8 cellular contexts compared by ENCODE assay signal in genomic region chr16:30697264-30698138, GRCh38. TPM values are rescaled to one million over a fixed set of nuclear protein-coding genes. Genes with fewer than 3 reads are reported as not detected.
DNase-seq lines count a peak whose midpoint lies in the region; ATAC-seq and TF ChIP-seq lines count a peak whose summit lies in the region.

No MANE protein-coding gene starts in this region.

- peaks cover 11 to 26% of the 10 kb centered on the region in 2 experiments; a peak in 2 of 3 replicates for H3K36me3 ChIP-seq in HEK293 (ENCODE audit: control insufficient read depth in 2 of 2, insufficient read depth in 1 of 2, low read length in 2 of 2)

- H3K9me3 ChIP-seq in HEK293 (ENCODE audit: control insufficient read depth, insufficient read depth, low read depth, low read length), result no peaks in the 10 kb centered on the region

- H3K27ac ChIP-seq in HEK293 (ENCODE audit: extremely low read depth, low read depth, low read length), result peak overlapping the region; percentile 100

- in situ Hi-C loops in astrocyte of the spinal cord (cut with HindIII; ENCODE audit: low sequenced_read_pairs), result no loop called here

- no peaks in the 10 kb centered on the region; the same call in 1 of the 2 replicates for H3K4me1 ChIP-seq in HEK293 (ENCODE audit: control insufficient read depth, insufficient read depth, low read length)

- H3K4me3 ChIP-seq in HEK293 (ENCODE audit: low read depth, low read length), result peak overlapping the region; percentile 98
- H3K4me3 ChIP-seq in astrocyte of the spinal cord (ENCODE audit: low read depth, low read length), result peak overlapping the region; percentile 96

- H3K36me3 Mint-ChIP-seq in activated T-cell treated with anti-CD3 and anti-CD28 coated beads, Interleukin-2, amount 50 U/mL, for 4 hours (ENCODE audit: insufficient read depth), result peaks cover 15% of the 10 kb centered on the region
- H3K36me3 Mint-ChIP-seq in stimulated activated effector memory CD8-positive, alpha-beta T cell treated with anti-CD3 and anti-CD28 coated beads, Interleukin-12 subunit alpha, Interleukin-12 subunit beta, amount 100 ng/mL, for 72 hours, result peaks cover 54% of the 10 kb centered on the region

- no peak for DNase-seq in activated T-cell treated with anti-CD3 and anti-CD28 coated beads, Interleukin-2, amount 50 U/mL, for 4 hours
- DNase-seq in activated T-cell treated with anti-CD3 and anti-CD28 coated beads for 4 hours (no peak), NCI-H146 treated with DMSO at 0.1 percent for 48 hours (lab: John Stamatoyannopoulos, UW; ENCODE audit: unreplicated experiment) (peak; percentile 97), astrocyte of the spinal cord (ENCODE audit: low read depth, low spot score) (no peak), iPS-NIHi7 (ENCODE audit: extremely low spot score) (peak; percentile 93), ureter (ENCODE audit: low spot score) (no peak)
- no peak for DNase-seq in stimulated activated effector memory CD8-positive, alpha-beta T cell treated with anti-CD3 and anti-CD28 coated beads, Interleukin-12 subunit alpha, Interleukin-12 subunit beta, amount 100 ng/mL, for 72 hours (ENCODE audit: low spot score in 2 of 2)

- H3K27ac Mint-ChIP-seq in stimulated activated effector memory CD8-positive, alpha-beta T cell treated with anti-CD3 and anti-CD28 coated beads, Interleukin-12 subunit alpha, Interleukin-12 subunit beta, amount 100 ng/mL, for 72 hours, result peak overlapping the region; percentile 100

- CTCF ChIA-PET in HEK293 (lab: Yijun Ruan, JAX), result interaction anchor here (0.6 to 5.8 kb wide), 17 partner anchors 9 to 273 kb away, joined by 3 to 43 read pairs (median 3); partner anchors contain the start of gene FBRS

- no peaks in the 10 kb centered on the region for H3K27me3 Mint-ChIP-seq in activated T-cell treated with anti-CD3 and anti-CD28 coated beads, Interleukin-2, amount 50 U/mL, for 4 hours (ENCODE audit: low read depth)

- H3K4me3 Mint-ChIP-seq in activated T-cell treated with anti-CD3 and anti-CD28 coated beads, Interleukin-2, amount 50 U/mL, for 4 hours, result peak overlapping the region; percentile 93
- H3K4me3 Mint-ChIP-seq in stimulated activated effector memory CD8-positive, alpha-beta T cell treated with anti-CD3 and anti-CD28 coated beads, Interleukin-12 subunit alpha, Interleukin-12 subunit beta, amount 100 ng/mL, for 72 hours, result peak overlapping the region; percentile 94

- H3K9me3 Mint-ChIP-seq in activated T-cell treated with anti-CD3 and anti-CD28 coated beads, Interleukin-2, amount 50 U/mL, for 4 hours, result no peaks in the 10 kb centered on the region
- no peaks in the 10 kb centered on the region for H3K9me3 Mint-ChIP-seq in stimulated activated effector memory CD8-positive, alpha-beta T cell treated with anti-CD3 and anti-CD28 coated beads, Interleukin-12 subunit alpha, Interleukin-12 subunit beta, amount 100 ng/mL, for 72 hours

- peaks cover 29% of the 10 kb centered on the region for H3K4me1 Mint-ChIP-seq in activated T-cell treated with anti-CD3 and anti-CD28 coated beads, Interleukin-2, amount 50 U/mL, for 4 hours (ENCODE audit: low read depth)
- peaks cover 41% of the 10 kb centered on the region for H3K4me1 Mint-ChIP-seq in stimulated activated effector memory CD8-positive, alpha-beta T cell treated with anti-CD3 and anti-CD28 coated beads, Interleukin-12 subunit alpha, Interleukin-12 subunit beta, amount 100 ng/mL, for 72 hours

- POLR2A ChIA-PET in HEK293 (lab: Yijun Ruan, JAX), result interaction anchor here (0.6 to 3.6 kb wide), 18 partner anchors 9 to 1002 kb away, joined by 3 to 29 read pairs (median 4); partner anchors contain the start of genes ALDOA, FBRS, PHKG2 and PRR14

- TF ChIP-seq CTCF in HEK293 (tag by site-specific recombination; IDR thresholded peaks at IDR 0.05) (no peak), astrocyte of the spinal cord (IDR thresholded peaks at IDR 0.05; ENCODE audit: low read depth, low read length) (no peak)

- ATAC-seq in activated T-cell treated with anti-CD3 and anti-CD28 coated beads, Interleukin-2, amount 50 U/mL, for 4 hours, result peak; percentile 88 to 89
- peak; percentile 92 for ATAC-seq in stimulated activated effector memory CD8-positive, alpha-beta T cell treated with anti-CD3 and anti-CD28 coated beads, Interleukin-12 subunit alpha, Interleukin-12 subunit beta, amount 100 ng/mL, for 72 hours

TF ChIP-seq in HEK293, 187 proteins besides CTCF, POLR2A, EP300 and RAD21 (continues in another document):
- TF ChIP-seq ZEB2 (tag by site-specific recombination; IDR thresholded peaks at IDR 0.05) (no peak), ZNF169 (tag by site-specific recombination; IDR thresholded peaks at IDR 0.05) (no peak), ZNF138 (tag by site-specific recombination; IDR thresholded peaks at IDR 0.05; ENCODE audit: borderline replicate concordance) (no peak), PRDM1 (tag by site-specific recombination; IDR thresholded peaks at IDR 0.05) (no peak), ZFP41 (tag by site-specific recombination; IDR thresholded peaks at IDR 0.05; ENCODE audit: borderline replicate concordance) (no peak), ZNF335 (tag by site-specific recombination; conservative IDR thresholded peaks at IDR 0.05) (peak; percentile 93), ZNF501 (tag by site-specific recombination; IDR thresholded peaks at IDR 0.05) (no peak), ZNF302 (tag by site-specific recombination; IDR thresholded peaks at IDR 0.05; ENCODE audit: low read depth) (no peak), ZBTB1 (tag by site-specific recombination; IDR thresholded peaks at IDR 0.05) (no peak), SCRT2 (tag by site-specific recombination; IDR thresholded peaks at IDR 0.05) (no peak), ZBTB21 (tag by site-specific recombination; IDR thresholded peaks at IDR 0.05) (no peak), ZNF701 (tag by site-specific recombination; IDR thresholded peaks at IDR 0.05) (no peak)
- TF ChIP-seq, protein P1, sequence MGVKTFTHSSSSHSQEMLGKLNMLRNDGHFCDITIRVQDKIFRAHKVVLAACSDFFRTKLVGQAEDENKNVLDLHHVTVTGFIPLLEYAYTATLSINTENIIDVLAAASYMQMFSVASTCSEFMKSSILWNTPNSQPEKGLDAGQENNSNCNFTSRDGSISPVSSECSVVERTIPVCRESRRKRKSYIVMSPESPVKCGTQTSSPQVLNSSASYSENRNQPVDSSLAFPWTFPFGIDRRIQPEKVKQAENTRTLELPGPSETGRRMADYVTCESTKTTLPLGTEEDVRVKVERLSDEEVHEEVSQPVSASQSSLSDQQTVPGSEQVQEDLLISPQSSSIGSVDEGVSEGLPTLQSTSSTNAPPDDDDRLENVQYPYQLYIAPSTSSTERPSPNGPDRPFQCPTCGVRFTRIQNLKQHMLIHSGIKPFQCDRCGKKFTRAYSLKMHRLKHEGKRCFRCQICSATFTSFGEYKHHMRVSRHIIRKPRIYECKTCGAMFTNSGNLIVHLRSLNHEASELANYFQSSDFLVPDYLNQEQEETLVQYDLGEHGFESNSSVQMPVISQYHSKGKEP (tag by site-specific recombination; IDR thresholded peaks at IDR 0.05), result peak; percentile 96
- TF ChIP-seq, protein P2, sequence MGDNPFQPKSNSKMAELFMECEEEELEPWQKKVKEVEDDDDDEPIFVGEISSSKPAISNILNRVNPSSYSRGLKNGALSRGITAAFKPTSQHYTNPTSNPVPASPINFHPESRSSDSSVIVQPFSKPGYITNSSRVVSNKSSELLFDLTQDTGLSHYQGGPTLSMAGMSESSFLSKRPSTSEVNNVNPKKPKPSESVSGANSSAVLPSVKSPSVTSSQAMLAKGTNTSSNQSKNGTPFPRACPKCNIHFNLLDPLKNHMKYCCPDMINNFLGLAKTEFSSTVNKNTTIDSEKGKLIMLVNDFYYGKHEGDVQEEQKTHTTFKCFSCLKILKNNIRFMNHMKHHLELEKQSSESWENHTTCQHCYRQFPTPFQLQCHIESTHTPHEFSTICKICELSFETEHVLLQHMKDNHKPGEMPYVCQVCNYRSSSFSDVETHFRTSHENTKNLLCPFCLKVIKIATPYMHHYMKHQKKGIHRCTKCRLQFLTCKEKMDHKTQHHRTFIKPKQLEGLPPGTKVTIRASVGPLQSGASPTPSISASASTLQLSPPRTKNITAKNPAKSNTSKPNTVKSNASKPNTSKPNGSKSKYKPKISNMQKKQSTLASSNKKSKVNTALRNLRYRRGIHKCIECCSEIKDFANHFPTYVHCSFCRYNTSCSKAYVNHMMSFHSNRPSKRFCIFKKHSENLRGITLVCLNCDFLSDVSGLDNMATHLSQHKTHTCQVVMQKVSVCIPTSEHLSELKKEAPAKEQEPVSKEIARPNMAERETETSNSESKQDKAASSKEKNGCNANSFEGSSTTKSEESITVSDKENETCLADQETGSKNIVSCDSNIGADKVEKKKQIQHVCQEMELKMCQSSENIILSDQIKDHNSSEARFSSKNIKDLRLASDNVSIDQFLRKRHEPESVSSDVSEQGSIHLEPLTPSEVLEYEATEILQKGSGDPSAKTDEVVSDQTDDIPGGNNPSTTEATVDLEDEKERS (tag by site-specific recombination; IDR thresholded peaks at IDR 0.05), result no peak
- TF ChIP-seq, protein P3, sequence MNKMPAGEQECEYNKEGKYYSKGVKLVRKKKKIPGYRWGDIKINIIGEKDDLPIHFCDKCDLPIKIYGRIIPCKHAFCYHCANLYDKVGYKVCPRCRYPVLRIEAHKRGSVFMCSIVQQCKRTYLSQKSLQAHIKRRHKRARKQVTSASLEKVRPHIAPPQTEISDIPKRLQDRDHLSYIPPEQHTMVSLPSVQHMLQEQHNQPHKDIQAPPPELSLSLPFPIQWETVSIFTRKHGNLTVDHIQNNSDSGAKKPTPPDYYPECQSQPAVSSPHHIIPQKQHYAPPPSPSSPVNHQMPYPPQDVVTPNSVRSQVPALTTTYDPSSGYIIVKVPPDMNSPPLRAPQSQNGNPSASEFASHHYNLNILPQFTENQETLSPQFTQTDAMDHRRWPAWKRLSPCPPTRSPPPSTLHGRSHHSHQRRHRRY (tag by site-specific recombination; IDR thresholded peaks at IDR 0.05), result no peak

RNA-seq across cellular contexts. Expression of gene SRCAP, which starts 1.5 kb away (rescaled TPM):
- total RNA-seq in activated T-cell treated with anti-CD3 and anti-CD28 coated beads, Interleukin-2, amount 50 U/mL, for 4 hours, result 100 to 1,000 TPM in 1 of 3 donors, 10 to 100 TPM in 2; 86.3 to 100 (median 96.5) TPM
- total RNA-seq in ureter, result 82.3 TPM

RNA-seq across cellular contexts. Expression of gene FBRS, which starts 39.3 kb away (rescaled TPM):
- 100 to 1,000 TPM; 132 to 158 (median 137) TPM for total RNA-seq in activated T-cell treated with anti-CD3 and anti-CD28 coated beads, Interleukin-2, amount 50 U/mL, for 4 hours
- 82.5 TPM for total RNA-seq in ureter

RNA-seq across cellular contexts. Expression of gene PRR14, which starts 46.7 kb away (rescaled TPM):
- total RNA-seq in activated T-cell treated with anti-CD3 and anti-CD28 coated beads, Interleukin-2, amount 50 U/mL, for 4 hours, result 10 to 100 TPM; 65.1 to 85.3 (median 71.0) TPM
- 37.8 TPM for total RNA-seq in ureter

RNA-seq across cellular contexts. Expression of gene PHKG2, which starts 50.7 kb away (rescaled TPM):
- total RNA-seq in activated T-cell treated with anti-CD3 and anti-CD28 coated beads, Interleukin-2, amount 50 U/mL, for 4 hours, result 10 to 100 TPM; 31.1 to 34.5 (median 31.9) TPM
- total RNA-seq in ureter, result 35.9 TPM

Comparison
In these comparisons a context has a peak if more than half of its experiments do, and no peak if none do; other contexts are left out.
1. DNase-seq: peak in NCI-H146 treated with DMSO at 0.1 percent for 48 hours (single experiment) and iPS-NIHi7 (single experiment); none in activated T-cell treated with anti-CD3 and anti-CD28 coated beads, Interleukin-2, amount 50 U/mL, for 4 hours (single experiment), activated T-cell treated with anti-CD3 and anti-CD28 coated beads for 4 hours (single experiment), astrocyte of the spinal cord (single experiment), stimulated activated effector memory CD8-positive, alpha-beta T cell treated with anti-CD3 and anti-CD28 coated beads, Interleukin-12 subunit alpha, Interleukin-12 subunit beta, amount 100 ng/mL, for 72 hours (0 of 2) and ureter (single experiment).